In the genomic region with DNA sequence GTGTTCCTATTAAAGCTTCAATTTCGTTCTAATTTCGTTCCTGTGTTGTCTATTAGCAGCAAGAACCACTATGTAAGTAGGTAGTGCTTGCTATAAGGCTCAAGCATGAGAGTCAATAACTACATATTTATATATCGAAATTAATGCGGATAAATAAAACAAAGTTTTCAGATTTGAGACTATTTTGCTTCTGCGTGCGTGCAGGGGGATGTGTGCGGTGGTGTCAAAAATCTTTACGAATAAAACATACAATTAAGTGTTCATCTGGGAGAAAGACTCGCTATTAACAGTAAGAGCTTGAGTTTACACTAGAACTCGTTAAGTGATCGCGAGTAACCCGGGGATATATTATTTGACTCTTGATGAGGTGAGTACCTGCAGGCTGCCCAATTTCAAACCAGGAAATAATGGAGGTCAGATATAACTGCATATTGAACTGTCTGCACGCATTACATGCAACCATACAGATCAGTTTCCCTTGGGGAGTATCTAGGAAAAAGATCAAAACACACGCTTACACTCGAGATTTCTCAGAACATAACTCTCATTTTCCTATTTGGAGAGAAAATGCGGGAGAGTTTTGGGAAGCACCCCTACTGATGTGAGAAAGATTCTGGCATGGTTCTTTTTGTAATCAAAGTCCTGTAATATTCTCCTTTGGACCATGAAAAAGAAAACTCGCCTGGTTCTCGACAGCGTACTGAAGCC, we compare ENCODE assay signal across 8 cellular contexts. TPM values are rescaled to one million over a fixed set of nuclear protein-coding genes. Genes with fewer than 3 reads are reported as not detected.
DNase-seq lines count a peak whose midpoint lies in the region; ATAC-seq and TF ChIP-seq lines count a peak whose summit lies in the region.

No MANE protein-coding gene starts in this region.

- intact Hi-C loops in activated CD4-positive, alpha-beta T cell treated with anti-CD3 and anti-CD28 coated beads for 36 hours (cut with DNase I, micrococcal nuclease) = loop anchor here (1.0 to 10.0 kb wide), 4 partner anchors 77 to 1478 kb away; a partner anchor contains a TSS
- intact Hi-C loops in left lung (cut with DNase I) (no loop called here), thyroid gland (cut with DNase I) (no loop called here)

- TF ChIP-seq CTCF in left lung (IDR thresholded peaks at IDR 0.05) (no peak), thyroid gland (IDR thresholded peaks at IDR 0.05) (no peak)

- CTCF ChIA-PET in activated CD4-positive, alpha-beta T cell treated with anti-CD3 and anti-CD28 coated beads for 36 hours (lab: Charles Lee) = interaction anchor here (0.6 to 2.5 kb wide), 12 partner anchors 8 to 1408 kb away, joined by 3 to 12 read pairs (median 3); a partner anchor contains a TSS

- peaks cover 26% of the 10 kb centered on the region for H3K4me1 Mint-ChIP-seq in activated CD4-positive, alpha-beta T cell treated with anti-CD3 and anti-CD28 coated beads for 36 hours

- H3K27me3 ChIP-seq in left lung (no peaks in the 10 kb centered on the region), thyroid gland (no peaks in the 10 kb centered on the region)

- WGBS in thyroid gland, 2 donors = 7 to 8% methylated on average over 20 of the region's 20 CpGs

- peak overlapping the region; percentile 88 for H3K4me3 Mint-ChIP-seq in activated CD4-positive, alpha-beta T cell treated with anti-CD3 and anti-CD28 coated beads for 36 hours

- ATAC-seq in activated CD4-positive, alpha-beta T cell treated with anti-CD3 and anti-CD28 coated beads for 36 hours = peak; percentile 24
- ATAC-seq in left lung (peak; percentile 35), HG03039 (IDR thresholded peaks at IDR 0.05; ENCODE audit: unreplicated experiment) (no peak)

- TF ChIP-seq POLR2A in thyroid gland (IDR thresholded peaks at IDR 0.05) = no peak

- in situ Hi-C loops in T47D (cut with HindIII; ENCODE audit: low pct_unique_long_range_greater_than_20kb, low sequenced_read_pairs) = no loop called here

- POLR2A ChIA-PET in activated CD4-positive, alpha-beta T cell treated with anti-CD3 and anti-CD28 coated beads for 36 hours (lab: Charles Lee) = interaction anchor here (0.7 to 1.0 kb wide), 2 partner anchors 31 to 46 kb away, joined by 3 to 7 read pairs; a partner anchor contains a TSS

- H3K27ac ChIP-seq in left lung = peak overlapping the region; percentile 96 to 98
- H3K27ac ChIP-seq in thyroid gland = peak overlapping the region; percentile 96 to 99 (median 96)

- no peaks in the 10 kb centered on the region for H3K9me3 Mint-ChIP-seq in activated CD4-positive, alpha-beta T cell treated with anti-CD3 and anti-CD28 coated beads for 36 hours (ENCODE audit: low read depth)

- peaks cover 17% of the 10 kb centered on the region for H3K36me3 Mint-ChIP-seq in activated CD4-positive, alpha-beta T cell treated with anti-CD3 and anti-CD28 coated beads for 36 hours (ENCODE audit: low read depth)

- H3K27me3 Mint-ChIP-seq in activated CD4-positive, alpha-beta T cell treated with anti-CD3 and anti-CD28 coated beads for 36 hours = no peaks in the 10 kb centered on the region

- peaks cover 0 to 29% of the 10 kb centered on the region in 2 donors for H3K36me3 ChIP-seq in left lung
- H3K36me3 ChIP-seq in thyroid gland = peaks cover 9 to 22% of the 10 kb centered on the region in 2 donors

- peak; percentile 11 for DNase-seq in activated CD4-positive, alpha-beta T cell treated with anti-CD3 and anti-CD28 coated beads for 36 hours
- DNase-seq in activated CD4-positive, alpha-beta T cell treated with anti-CD3 and anti-CD28 coated beads, Interleukin-2, amount 50 U/mL, for 1 hour = no peak
- DNase-seq in NCI-H1105 (lab: John Stamatoyannopoulos, UW) (peak; percentile 17), T47D (ENCODE audit: low read depth in 1 of 2, low spot score in 1 of 2) (peak; percentile 29 to 41), left lung (no peak), thyroid gland (no peak)
- DNase-seq in effector CD8-positive, alpha-beta T cell (lab: John Stamatoyannopoulos, UW) = no peak

- peaks cover 0 to 47% of the 10 kb centered on the region in 2 donors for H3K4me1 ChIP-seq in left lung
- H3K4me1 ChIP-seq in thyroid gland = peaks cover 6 to 10% of the 10 kb centered on the region in 2 donors

- peak overlapping the region; percentile 100 for H3K27ac Mint-ChIP-seq in activated CD4-positive, alpha-beta T cell treated with anti-CD3 and anti-CD28 coated beads for 36 hours

- H3K4me3 ChIP-seq in left lung (peak overlapping the region; percentile 74 to 78), thyroid gland (replicated peaks in 1 of 3) (peak overlapping the region; percentile 75 to 99 (median 89))

- H3K9me3 ChIP-seq in left lung = no peaks in the 10 kb centered on the region
- peaks cover 5% of the 10 kb centered on the region for H3K9me3 ChIP-seq in thyroid gland

RNA-seq across cellular contexts. Expression of a gene that starts 0.8 kb away (rescaled TPM):
- 10 to 100 TPM; 15.5 to 17.4 TPM for total RNA-seq in activated CD4-positive, alpha-beta T cell treated with anti-CD3 and anti-CD28 coated beads for 36 hours
- total RNA-seq in left lung = 10 to 100 TPM; 71.3 to 75.9 TPM
- 100 to 1,000 TPM; 115 to 181 (median 144) TPM for total RNA-seq in thyroid gland

RNA-seq across cellular contexts. Expression of a gene that starts 30.6 kb away (rescaled TPM):
- 1 to 10 TPM; 1.4 TPM for total RNA-seq in activated CD4-positive, alpha-beta T cell treated with anti-CD3 and anti-CD28 coated beads for 36 hours
- 1 to 10 TPM; 3.9 to 4.9 TPM for total RNA-seq in left lung
- total RNA-seq in thyroid gland = 10 to 100 TPM; 18.9 to 32.4 (median 24.7) TPM

RNA-seq across cellular contexts. Expression of a gene that starts 46.6 kb away (rescaled TPM):
- total RNA-seq in activated CD4-positive, alpha-beta T cell treated with anti-CD3 and anti-CD28 coated beads for 36 hours = 10 to 100 TPM; 26.8 to 31.1 TPM
- 10 to 100 TPM; 14.3 to 28.4 TPM for total RNA-seq in left lung
- 10 to 100 TPM; 36.1 to 56.2 (median 45.4) TPM for total RNA-seq in thyroid gland

RNA-seq across cellular contexts. Expression of a gene that starts 46.7 kb away (rescaled TPM):
- total RNA-seq in activated CD4-positive, alpha-beta T cell treated with anti-CD3 and anti-CD28 coated beads for 36 hours = 10 to 100 TPM; 13.2 to 20.2 TPM
- total RNA-seq in left lung (10 to 100 TPM; 10.1 to 20.3 TPM), thyroid gland (10 to 100 TPM; 12.1 to 23.0 (median 17.3) TPM)

Comparison
In these comparisons a context has a peak if more than half of its experiments do, and no peak if none do; other contexts are left out.
1. DNase-seq: peak in activated CD4-positive, alpha-beta T cell treated with anti-CD3 and anti-CD28 coated beads for 36 hours (single experiment), NCI-H1105 (single experiment) and T47D (2 of 2); none in activated CD4-positive, alpha-beta T cell treated with anti-CD3 and anti-CD28 coated beads, Interleukin-2, amount 50 U/mL, for 1 hour (single experiment), left lung (0 of 2), thyroid gland (0 of 2) and effector CD8-positive, alpha-beta T cell (single experiment).
2. intact Hi-C loops: an anchor here in activated CD4-positive, alpha-beta T cell treated with anti-CD3 and anti-CD28 coated beads for 36 hours (1.0 to 10.0 kb wide); none called in left lung and thyroid gland.